Comparison of ENCODE assay signal across 26 cellular contexts in the genomic region with DNA sequence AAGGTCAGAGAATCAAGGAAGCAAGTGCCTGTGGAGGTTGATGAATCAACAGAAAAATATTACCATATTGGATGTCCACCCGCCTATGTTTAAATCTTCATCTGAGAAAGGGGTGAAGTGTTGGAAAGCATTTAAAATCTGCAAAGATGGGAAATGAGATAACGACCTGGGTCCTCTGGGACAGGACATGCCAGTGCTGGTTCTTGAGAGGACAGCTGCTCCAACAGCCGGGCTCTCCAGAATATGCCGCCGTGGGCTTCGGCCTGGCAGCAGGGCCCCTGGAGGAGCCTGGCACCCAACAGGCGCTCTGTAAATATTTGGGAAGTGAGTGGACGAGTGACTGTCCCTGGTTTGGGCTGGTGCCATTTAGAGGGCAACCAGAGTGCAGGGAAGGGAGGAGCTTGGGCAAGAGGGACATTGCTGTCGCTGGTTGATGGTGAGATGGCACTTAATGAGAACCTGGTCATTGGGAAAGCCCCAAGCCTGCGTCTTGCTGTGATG.
DNase-seq lines count a peak whose midpoint lies in the region; ATAC-seq and TF ChIP-seq lines count a peak whose summit lies in the region.
"Had no signal": no experiment of that assay in that cellular context is flagged by ENCODE, and none has a peak within 500 bp of the region (broad histone marks: within the 10 kb centered on the region; RNA-seq: fewer than 3 reads in every experiment).

No MANE protein-coding gene starts in this region.

- no peak for TF ChIP-seq POLR2A in gastroesophageal sphincter (IDR thresholded peaks at IDR 0.05)

- TF ChIP-seq EP300 in gastroesophageal sphincter (IDR thresholded peaks at IDR 0.05), result no peak

- no peak overlapping the region for H3K27ac ChIP-seq in gastroesophageal sphincter
- H3K27ac ChIP-seq: cardiac muscle cell, ovary, Peyer's patch, testis, uterus had no signal

- H3K4me3 Mint-ChIP-seq in effector memory CD8-positive, alpha-beta T cell, result no peak overlapping the region
- H3K4me3 Mint-ChIP-seq: activated CD8-positive, alpha-beta memory T cell treated with anti-CD3 and anti-CD28 coated beads, Interleukin-2, amount 10 ng/mL, durations not matched to agents 7 days and 5 days; CD4-positive, CD25-positive, alpha-beta regulatory T cell; nephron had no signal

- H3K36me3 ChIP-seq in gastroesophageal sphincter, result no peaks in the 10 kb centered on the region
- H3K36me3 ChIP-seq: cardiac muscle cell, ovary, Peyer's patch, uterus had no signal

- peaks cover 14 to 32% of the 10 kb centered on the region in 2 donors for H3K27me3 Mint-ChIP-seq in effector memory CD8-positive, alpha-beta T cell
- H3K27me3 Mint-ChIP-seq: activated CD8-positive, alpha-beta memory T cell treated with anti-CD3 and anti-CD28 coated beads, Interleukin-2, amount 10 ng/mL, durations not matched to agents 7 days and 5 days had no signal

- H3K4me1 ChIP-seq in gastroesophageal sphincter, result no peaks in the 10 kb centered on the region
- H3K4me1 ChIP-seq: Peyer's patch, testis, uterus had no signal

- DNase-seq in AG10803 (ENCODE audit: low read depth), result peak; percentile 35
- DNase-seq in ELR (ENCODE audit: low read depth), result peak; percentile 63
- peak; percentile 79 for DNase-seq in NCI-H2029 (lab: John Stamatoyannopoulos, UW)
- DNase-seq in left lobe of liver (ENCODE audit: low spot score), result peak; percentile 72
- DNase-seq in effector memory CD8-positive, alpha-beta T cell, result no peak
- DNase-seq: activated CD4-positive, alpha-beta T cell treated with anti-CD3 and anti-CD28 coated beads, Interleukin-2, amount 50 U/mL, for 1 hour; activated CD8-positive, alpha-beta memory T cell treated with anti-CD3 and anti-CD28 coated beads, Interleukin-2, amount 10 ng/mL, durations not matched to agents 7 days and 5 days; activated naive CD4-positive, alpha-beta T cell treated with anti-CD3 and anti-CD28 coated beads, Interleukin-2, amount 50 U/mL, for 16 hours; CD4-positive, CD25-positive, alpha-beta regulatory T cell; cortex of kidney; GDM1; islet precursor cell; NCI-H2081 treated with DMSO at 0.1 percent for 48 hours; NCI-H510A treated with DMSO at 0.1 percent for 48 hours; NK-92 treated with Interleukin-12 subunit alpha and Interleukin-12 subunit beta, amount 100 ng/mL, for 24 hours; ovary; Peyer's patch; stimulated activated CD4-positive, alpha-beta T cell treated with anti-CD3 and anti-CD28 coated beads, Interleukin-12 subunit alpha, Interleukin-12 subunit beta, amount 100 ng/mL, for 4 hours; stimulated activated CD4-positive, alpha-beta T cell treated with anti-CD3 and anti-CD28 coated beads, Interleukin-4, amount 100 ng/mL, for 4 hours; stimulated activated naive CD4-positive, alpha-beta T cell; testis; uterus had no signal

- no peaks in the 10 kb centered on the region for H3K36me3 Mint-ChIP-seq in effector memory CD8-positive, alpha-beta T cell (ENCODE audit: insufficient read depth)
- H3K36me3 Mint-ChIP-seq: activated CD8-positive, alpha-beta memory T cell treated with anti-CD3 and anti-CD28 coated beads, Interleukin-2, amount 10 ng/mL, durations not matched to agents 7 days and 5 days; CD4-positive, CD25-positive, alpha-beta regulatory T cell had no signal

- H3K27me3 ChIP-seq in gastroesophageal sphincter, result peaks cover 19% of the 10 kb centered on the region
- H3K27me3 ChIP-seq: cardiac muscle cell, ovary, Peyer's patch, testis, uterus had no signal

- TF ChIP-seq CTCF in AG10803 (conservative IDR thresholded peaks at IDR 0.05; ENCODE audit: low read length) (no peak), gastroesophageal sphincter (IDR thresholded peaks at IDR 0.05) (no peak)

- WGBS in gastroesophageal sphincter (ENCODE audit: low coverage in 1 of 2), 2 donors, result 88 to 89% methylated on average over 3 to 4 of the region's 10 CpGs

- ATAC-seq in left lobe of liver (peak; percentile 95), gastroesophageal sphincter (no peak), HG03097 (IDR thresholded peaks at IDR 0.05; ENCODE audit: low FRiP score, unreplicated experiment) (no peak)
- ATAC-seq in effector memory CD8-positive, alpha-beta T cell (replicated peaks), result no peak
- ATAC-seq: activated CD8-positive, alpha-beta memory T cell treated with anti-CD3 and anti-CD28 coated beads, Interleukin-2, amount 10 ng/mL, durations not matched to agents 7 days and 5 days had no signal

- no peak overlapping the region for H3K27ac Mint-ChIP-seq in effector memory CD8-positive, alpha-beta T cell
- H3K27ac Mint-ChIP-seq: activated CD8-positive, alpha-beta memory T cell treated with anti-CD3 and anti-CD28 coated beads, Interleukin-2, amount 10 ng/mL, durations not matched to agents 7 days and 5 days; CD4-positive, CD25-positive, alpha-beta regulatory T cell; nephron had no signal

- peaks cover 2 to 7% of the 10 kb centered on the region in 2 donors for H3K9me3 Mint-ChIP-seq in effector memory CD8-positive, alpha-beta T cell
- H3K9me3 Mint-ChIP-seq: CD4-positive, CD25-positive, alpha-beta regulatory T cell; nephron had no signal

- no peaks in the 10 kb centered on the region for H3K9me3 ChIP-seq in gastroesophageal sphincter
- H3K9me3 ChIP-seq: ovary, Peyer's patch, testis, uterus had no signal

- no peaks in the 10 kb centered on the region for H3K4me1 Mint-ChIP-seq in effector memory CD8-positive, alpha-beta T cell (ENCODE audit: low read depth in 2 of 2)
- H3K4me1 Mint-ChIP-seq: activated CD8-positive, alpha-beta memory T cell treated with anti-CD3 and anti-CD28 coated beads, Interleukin-2, amount 10 ng/mL, durations not matched to agents 7 days and 5 days; CD4-positive, CD25-positive, alpha-beta regulatory T cell had no signal

- no peak overlapping the region for H3K4me3 ChIP-seq in AG10803 (ENCODE audit: low read length)
- H3K4me3 ChIP-seq in gastroesophageal sphincter, result no peak overlapping the region
- H3K4me3 ChIP-seq: cardiac muscle cell, ovary, Peyer's patch, testis, uterus had no signal

Comparison
In these comparisons a context has a peak if more than half of its experiments do, and no peak if none do; other contexts are left out.
1. DNase-seq: peak in AG10803 (single experiment), ELR (single experiment), NCI-H2029 (single experiment) and left lobe of liver (single experiment); none in effector memory CD8-positive, alpha-beta T cell (0 of 3).